In genomic region chr15:75598361-75598760, GRCh38 we compare ENCODE assay signal across 19 cellular contexts. TPM values are rescaled to one million over a fixed set of nuclear protein-coding genes. Genes with fewer than 3 reads are reported as not detected.
DNase-seq lines count a peak whose midpoint lies in the region; ATAC-seq and TF ChIP-seq lines count a peak whose summit lies in the region.
"Had no signal": no experiment of that assay in that cellular context is flagged by ENCODE, and none has a peak within 500 bp of the region (broad histone marks: within the 10 kb centered on the region; RNA-seq: fewer than 3 reads in every experiment).

No MANE protein-coding gene starts in this region.

- TF ChIP-seq CTCF in stomach (IDR thresholded peaks at IDR 0.05) = no peak

- peak overlapping the region; percentile 92 for H3K27ac Mint-ChIP-seq in activated CD8-positive, alpha-beta memory T cell treated with anti-CD3 and anti-CD28 coated beads, Interleukin-2, amount 10 ng/mL, durations not matched to agents 7 days and 5 days
- H3K27ac Mint-ChIP-seq in T-cell = peak overlapping the region; percentile 11 to 74
- H3K27ac Mint-ChIP-seq in dendritic cell treated with granulocyte-macrophage colony-stimulating factor and Interleukin-4, amounts not matched to agents 40 ng/mL and 50 ng/mL, for 4 days = peak overlapping the region; percentile 63

- no peak for DNase-seq in activated CD8-positive, alpha-beta memory T cell treated with anti-CD3 and anti-CD28 coated beads, Interleukin-2, amount 10 ng/mL, durations not matched to agents 7 days and 5 days
- no peak for DNase-seq in activated CD8-positive, alpha-beta memory T cell treated with anti-CD3 and anti-CD28 coated beads, Interleukin-2, amount 50 U/mL, for 4 hours
- DNase-seq in T-cell (no peak), stomach (no peak), caudate nucleus (lab: John Stamatoyannopoulos, UW) (no peak), SIG-M5 (lab: John Stamatoyannopoulos, UW) (no peak)
- DNase-seq: cortex of kidney, HCEC 1CT, heart right ventricle, NCI-H1105, NCI-H2107, NCI-H510A treated with DMSO at 0.1 percent for 48 hours, SK-N-SH had no signal

- TF ChIP-seq POLR2A in stomach (IDR thresholded peaks at IDR 0.05) = no peak

- peaks cover 11 to 97% (median 75%) of the 10 kb centered on the region in 4 donors for H3K36me3 ChIP-seq in stomach

- no peak for TF ChIP-seq EP300 in stomach (IDR thresholded peaks at IDR 0.05)

- 89 to 96% (median 93%) methylated on average over 3 to 4 of the region's 4 CpGs for WGBS in stomach, 5 donors

- peaks cover 41% of the 10 kb centered on the region for H3K4me1 Mint-ChIP-seq in activated CD8-positive, alpha-beta memory T cell treated with anti-CD3 and anti-CD28 coated beads, Interleukin-2, amount 10 ng/mL, durations not matched to agents 7 days and 5 days
- H3K4me1 Mint-ChIP-seq in T-cell = peaks cover 20 to 26% (median 25%) of the 10 kb centered on the region in 3 donors
- H3K4me1 Mint-ChIP-seq in dendritic cell treated with granulocyte-macrophage colony-stimulating factor and Interleukin-4, amounts not matched to agents 40 ng/mL and 50 ng/mL, for 4 days (ENCODE audit: low read depth) = peaks cover 20% of the 10 kb centered on the region
- H3K4me1 Mint-ChIP-seq: brain had no signal

- H3K4me3 Mint-ChIP-seq in activated CD8-positive, alpha-beta memory T cell treated with anti-CD3 and anti-CD28 coated beads, Interleukin-2, amount 10 ng/mL, durations not matched to agents 7 days and 5 days = no peak overlapping the region
- no peak overlapping the region for H3K4me3 Mint-ChIP-seq in T-cell
- H3K4me3 Mint-ChIP-seq in dendritic cell treated with granulocyte-macrophage colony-stimulating factor and Interleukin-4, amounts not matched to agents 40 ng/mL and 50 ng/mL, for 4 days = no peak overlapping the region
- H3K4me3 Mint-ChIP-seq: brain had no signal

- CTCF ChIA-PET in activated CD8-positive, alpha-beta memory T cell treated with anti-CD3 and anti-CD28 coated beads, Interleukin-2, amount 10 ng/mL, durations not matched to agents 7 days and 5 days (lab: Charles Lee) = interaction anchor here (0.6 to 5.0 kb wide), 13 partner anchors 9 to 230 kb away, joined by 3 to 52 read pairs (median 6); partner anchors contain the start of genes IMP3, MAN2C1, PTPN9 and SIN3A
- CTCF ChIA-PET in T-cell (lab: Charles Lee) = interaction anchor here (0.6 to 1.1 kb wide), 3 partner anchors 42 to 255 kb away, joined by 3 to 7 read pairs (median 3); partner anchors contain the start of gene IMP3 (in 1 of the 2)

- H3K9me3 ChIP-seq in stomach = no peaks in the 10 kb centered on the region
- H3K9me3 ChIP-seq: heart right ventricle, mucosa of descending colon, neutrophil, SK-N-SH, vagina had no signal

- H3K27me3 Mint-ChIP-seq in activated CD8-positive, alpha-beta memory T cell treated with anti-CD3 and anti-CD28 coated beads, Interleukin-2, amount 10 ng/mL, durations not matched to agents 7 days and 5 days = no peaks in the 10 kb centered on the region
- H3K27me3 Mint-ChIP-seq in T-cell = no peaks in the 10 kb centered on the region
- no peaks in the 10 kb centered on the region for H3K27me3 Mint-ChIP-seq in dendritic cell treated with granulocyte-macrophage colony-stimulating factor and Interleukin-4, amounts not matched to agents 40 ng/mL and 50 ng/mL, for 4 days
- H3K27me3 Mint-ChIP-seq: brain had no signal

- H3K27ac ChIP-seq in stomach (peak overlapping the region; percentile 28 to 75 (median 48)), caudate nucleus (ENCODE audit: low read depth, low read length) (no peak overlapping the region)
- H3K27ac ChIP-seq: neutrophil, vagina had no signal

- H3K27me3 ChIP-seq in stomach = no peaks in the 10 kb centered on the region
- H3K27me3 ChIP-seq: heart right ventricle, neutrophil, vagina had no signal

- no peaks in the 10 kb centered on the region for H3K9me3 Mint-ChIP-seq in activated CD8-positive, alpha-beta memory T cell treated with anti-CD3 and anti-CD28 coated beads, Interleukin-2, amount 10 ng/mL, durations not matched to agents 7 days and 5 days (ENCODE audit: low read depth)
- no peaks in the 10 kb centered on the region for H3K9me3 Mint-ChIP-seq in T-cell
- H3K9me3 Mint-ChIP-seq in dendritic cell treated with granulocyte-macrophage colony-stimulating factor and Interleukin-4, amounts not matched to agents 40 ng/mL and 50 ng/mL, for 4 days = no peaks in the 10 kb centered on the region
- H3K9me3 Mint-ChIP-seq: brain had no signal

- intact Hi-C loops in dendritic cell treated with granulocyte-macrophage colony-stimulating factor and Interleukin-4, amounts not matched to agents 40 ng/mL and 50 ng/mL, for 4 days (cut with micrococcal nuclease) = no loop called here
- intact Hi-C loops in stomach (cut with DNase I; ENCODE audit: low total_unique reads) = no loop called here

- POLR2A ChIA-PET in T-cell (lab: Charles Lee) = interaction anchor here in 1 of 2 donors (0.6 kb wide), 1 partner anchor 41 kb away, joined by 3 read pairs; the partner anchor contains the start of gene IMP3

- H3K36me3 Mint-ChIP-seq in activated CD8-positive, alpha-beta memory T cell treated with anti-CD3 and anti-CD28 coated beads, Interleukin-2, amount 10 ng/mL, durations not matched to agents 7 days and 5 days = peaks cover 46% of the 10 kb centered on the region
- H3K36me3 Mint-ChIP-seq in T-cell = peaks cover 35% of the 10 kb centered on the region
- peaks cover 91% of the 10 kb centered on the region for H3K36me3 Mint-ChIP-seq in dendritic cell treated with granulocyte-macrophage colony-stimulating factor and Interleukin-4, amounts not matched to agents 40 ng/mL and 50 ng/mL, for 4 days (ENCODE audit: low read depth)

- ATAC-seq in activated CD8-positive, alpha-beta memory T cell treated with anti-CD3 and anti-CD28 coated beads, Interleukin-2, amount 10 ng/mL, durations not matched to agents 7 days and 5 days = no peak
- no peak for ATAC-seq in T-cell (replicated peaks in 1 of 4)
- no peak for ATAC-seq in HG03135 (IDR thresholded peaks at IDR 0.05; ENCODE audit: unreplicated experiment)
- ATAC-seq: heart right ventricle, mucosa of descending colon had no signal

- H3K4me3 ChIP-seq in stomach = no peak overlapping the region
- H3K4me3 ChIP-seq: heart right ventricle, mucosa of descending colon, vagina had no signal

- H3K4me1 ChIP-seq in stomach = peaks cover 24 to 45% (median 31%) of the 10 kb centered on the region in 4 donors
- H3K4me1 ChIP-seq: vagina had no signal

RNA-seq across cellular contexts. Expression of gene PTPN9, which starts 19.2 kb away (rescaled TPM):
- total RNA-seq in activated CD8-positive, alpha-beta memory T cell treated with anti-CD3 and anti-CD28 coated beads, Interleukin-2, amount 10 ng/mL, durations not matched to agents 7 days and 5 days = 10 to 100 TPM; 34.0 to 41.9 TPM
- total RNA-seq in T-cell (10 to 100 TPM; 12.7 to 19.6 (median 16.3) TPM), stomach (10 to 100 TPM in 4 of 5 donors, 1 to 10 TPM in 1; 8.7 to 22.9 (median 16.5) TPM)
- 10 to 100 TPM in 2 of 3 donors, 1 to 10 TPM in 1; 7.7 to 20.3 (median 12.5) TPM for polyA plus RNA-seq in stomach

RNA-seq across cellular contexts. Expression of gene SNUPN, which starts 27.2 kb away (rescaled TPM):
- total RNA-seq in activated CD8-positive, alpha-beta memory T cell treated with anti-CD3 and anti-CD28 coated beads, Interleukin-2, amount 10 ng/mL, durations not matched to agents 7 days and 5 days = 10 to 100 TPM; 25.8 to 27.3 TPM
- total RNA-seq in T-cell (10 to 100 TPM; 17.7 to 26.7 (median 20.8) TPM), stomach (10 to 100 TPM in 4 of 5 donors, 1 to 10 TPM in 1; 4.7 to 19.6 (median 15.1) TPM)
- polyA plus RNA-seq in stomach = 10 to 100 TPM; 16.2 to 29.2 (median 24.3) TPM

RNA-seq across cellular contexts. Expression of gene IMP3, which starts 41.7 kb away (rescaled TPM):
- total RNA-seq in activated CD8-positive, alpha-beta memory T cell treated with anti-CD3 and anti-CD28 coated beads, Interleukin-2, amount 10 ng/mL, durations not matched to agents 7 days and 5 days = 100 to 1,000 TPM in 1 of 2 experiments, 10 to 100 TPM in 1; 84.0 to 109 TPM
- total RNA-seq in T-cell = 10 to 100 TPM; 39.6 to 86.6 (median 81.8) TPM
- total RNA-seq in stomach = 100 to 1,000 TPM in 2 of 5 donors, 10 to 100 TPM in 2, 1 to 10 TPM in 1; 3.5 to 137 (median 39.8) TPM
- polyA plus RNA-seq in stomach = 10 to 100 TPM; 67.4 to 98.7 (median 80.7) TPM

RNA-seq across cellular contexts. Expression of gene SNX33, which starts 49.4 kb away (rescaled TPM):
- 1 to 10 TPM; 1.4 to 3.5 TPM for total RNA-seq in activated CD8-positive, alpha-beta memory T cell treated with anti-CD3 and anti-CD28 coated beads, Interleukin-2, amount 10 ng/mL, durations not matched to agents 7 days and 5 days
- 1 to 10 TPM; 1.4 to 3.4 (median 2.5) TPM for total RNA-seq in T-cell
- 10 to 100 TPM; 12.5 to 36.8 (median 23.9) TPM for total RNA-seq in stomach
- 10 to 100 TPM; 11.0 to 15.6 (median 11.6) TPM for polyA plus RNA-seq in stomach
